ENCODE assay signal across 1 cellular context in the genomic region with DNA sequence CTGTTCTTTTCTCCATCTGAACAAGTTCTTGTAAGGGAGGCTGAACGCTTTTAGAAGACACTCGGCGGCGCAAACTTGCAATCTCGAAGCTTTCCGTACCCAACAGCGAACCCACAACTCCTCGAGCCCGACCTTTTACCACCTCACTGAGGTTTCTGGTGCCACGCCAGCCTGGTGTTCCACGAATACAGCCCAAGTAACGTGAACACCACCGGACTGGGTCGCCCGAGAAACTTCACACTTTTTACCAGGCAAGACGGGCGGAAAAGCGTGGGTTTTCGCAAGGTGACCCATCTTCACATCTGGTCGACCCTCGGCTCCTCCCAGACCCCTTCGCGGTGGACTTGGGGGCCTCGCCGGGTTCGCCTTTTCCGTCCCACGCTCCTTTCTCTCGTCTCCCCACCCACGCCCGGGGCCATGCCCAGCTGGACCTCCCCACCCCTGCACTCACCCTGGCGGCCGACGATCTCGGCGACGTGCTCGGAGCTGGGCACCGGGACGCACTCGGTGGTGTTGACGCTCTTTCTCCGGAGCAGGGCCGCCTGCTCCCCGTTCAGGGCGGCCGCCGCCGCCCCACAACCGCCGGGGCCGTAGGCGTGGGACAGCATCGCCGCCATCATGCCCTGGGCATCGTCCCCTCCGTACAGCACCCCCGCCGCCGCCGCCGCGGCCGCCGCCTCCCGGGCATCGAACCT.
A peak's percentile ranks its signal among the peaks of the same experiment; 100 is the strongest.
TF ChIP-seq lines count a peak whose summit lies in the region.

No MANE protein-coding gene starts in this region.

TF ChIP-seq in HEK293, 187 proteins besides CTCF, POLR2A, EP300 and RAD21 (continued from another document and continues in another):
- TF ChIP-seq KLF9 (tag by site-specific recombination; IDR thresholded peaks at IDR 0.05; ENCODE audit: low read depth) (peak; percentile 71), ZNF202 (tag by site-specific recombination; IDR thresholded peaks at IDR 0.05; ENCODE audit: borderline replicate concordance) (no peak), HOXA7 (CRISPR knock-in tag; IDR thresholded peaks at IDR 0.05; ENCODE audit: borderline replicate concordance) (no peak), ZNF24 (tag by site-specific recombination; IDR thresholded peaks at IDR 0.05) (no peak), ZNF214 (tag by site-specific recombination; IDR thresholded peaks at IDR 0.05; ENCODE audit: borderline replicate concordance) (no peak), KLF10 (tag by site-specific recombination; IDR thresholded peaks at IDR 0.05) (no peak), ZEB2 (tag by site-specific recombination; IDR thresholded peaks at IDR 0.05) (0 out of 2 replicates have a peak, but pooled peaks have one; percentile 10), SALL2 (tag by site-specific recombination; IDR thresholded peaks at IDR 0.05; ENCODE audit: borderline replicate concordance) (no peak), ZNF426 (tag by site-specific recombination; IDR thresholded peaks at IDR 0.05) (no peak), WT1 (tag by site-specific recombination; IDR thresholded peaks at IDR 0.05) (no peak), ZNF354C (tag by site-specific recombination; IDR thresholded peaks at IDR 0.05; ENCODE audit: borderline replicate concordance, low read depth) (no peak), YY1 (tag by site-specific recombination; IDR thresholded peaks at IDR 0.05) (peak; percentile 50; the same call in 1 of the 2 replicates), ZNF157 (tag by site-specific recombination; IDR thresholded peaks at IDR 0.05) (no peak), ZNF324 (tag by site-specific recombination; IDR thresholded peaks at IDR 0.05) (no peak), SETDB1 (IDR thresholded peaks at IDR 0.05; ENCODE audit: insufficient read length, low read length) (no peak), SP3 (tag by site-specific recombination; IDR thresholded peaks at IDR 0.05) (no peak), ZNF416 (tag by site-specific recombination; IDR thresholded peaks at IDR 0.05) (no peak), ZNF654 (tag by site-specific recombination; IDR thresholded peaks at IDR 0.05; ENCODE audit: low read depth) (no peak), ZNF146 (tag by site-specific recombination; IDR thresholded peaks at IDR 0.05) (no peak), YY2 (tag by site-specific recombination; IDR thresholded peaks at IDR 0.05) (peak; percentile 54; the same call in 1 of the 2 replicates), ZNF843 (tag by site-specific recombination; IDR thresholded peaks at IDR 0.05) (no peak), ZNF529 (tag by site-specific recombination; IDR thresholded peaks at IDR 0.05; ENCODE audit: insufficient replicate concordance) (no peak)
- TF ChIP-seq, protein P1, sequence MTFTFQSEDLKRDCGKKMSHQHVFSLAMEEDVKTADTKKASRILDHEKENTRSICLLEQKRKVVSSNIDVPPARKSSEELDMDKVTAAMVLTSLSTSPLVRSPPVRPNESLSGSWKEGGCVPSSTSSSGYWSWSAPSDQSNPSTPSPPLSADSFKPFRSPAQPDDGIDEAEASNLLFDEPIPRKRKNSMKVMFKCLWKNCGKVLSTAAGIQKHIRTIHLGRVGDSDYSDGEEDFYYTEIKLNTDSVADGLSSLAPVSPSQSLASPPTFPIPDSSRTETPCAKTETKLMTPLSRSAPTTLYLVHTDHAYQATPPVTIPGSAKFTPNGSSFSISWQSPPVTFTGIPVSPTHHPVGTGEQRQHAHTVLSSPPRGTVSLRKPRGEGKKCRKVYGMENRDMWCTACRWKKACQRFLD (tag by site-specific recombination; IDR thresholded peaks at IDR 0.05) = no peak
- TF ChIP-seq, protein P2, sequence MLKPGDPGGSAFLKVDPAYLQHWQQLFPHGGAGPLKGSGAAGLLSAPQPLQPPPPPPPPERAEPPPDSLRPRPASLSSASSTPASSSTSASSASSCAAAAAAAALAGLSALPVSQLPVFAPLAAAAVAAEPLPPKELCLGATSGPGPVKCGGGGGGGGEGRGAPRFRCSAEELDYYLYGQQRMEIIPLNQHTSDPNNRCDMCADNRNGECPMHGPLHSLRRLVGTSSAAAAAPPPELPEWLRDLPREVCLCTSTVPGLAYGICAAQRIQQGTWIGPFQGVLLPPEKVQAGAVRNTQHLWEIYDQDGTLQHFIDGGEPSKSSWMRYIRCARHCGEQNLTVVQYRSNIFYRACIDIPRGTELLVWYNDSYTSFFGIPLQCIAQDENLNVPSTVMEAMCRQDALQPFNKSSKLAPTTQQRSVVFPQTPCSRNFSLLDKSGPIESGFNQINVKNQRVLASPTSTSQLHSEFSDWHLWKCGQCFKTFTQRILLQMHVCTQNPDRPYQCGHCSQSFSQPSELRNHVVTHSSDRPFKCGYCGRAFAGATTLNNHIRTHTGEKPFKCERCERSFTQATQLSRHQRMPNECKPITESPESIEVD (tag by site-specific recombination; IDR thresholded peaks at IDR 0.05) = no peak
- TF ChIP-seq, protein P3, sequence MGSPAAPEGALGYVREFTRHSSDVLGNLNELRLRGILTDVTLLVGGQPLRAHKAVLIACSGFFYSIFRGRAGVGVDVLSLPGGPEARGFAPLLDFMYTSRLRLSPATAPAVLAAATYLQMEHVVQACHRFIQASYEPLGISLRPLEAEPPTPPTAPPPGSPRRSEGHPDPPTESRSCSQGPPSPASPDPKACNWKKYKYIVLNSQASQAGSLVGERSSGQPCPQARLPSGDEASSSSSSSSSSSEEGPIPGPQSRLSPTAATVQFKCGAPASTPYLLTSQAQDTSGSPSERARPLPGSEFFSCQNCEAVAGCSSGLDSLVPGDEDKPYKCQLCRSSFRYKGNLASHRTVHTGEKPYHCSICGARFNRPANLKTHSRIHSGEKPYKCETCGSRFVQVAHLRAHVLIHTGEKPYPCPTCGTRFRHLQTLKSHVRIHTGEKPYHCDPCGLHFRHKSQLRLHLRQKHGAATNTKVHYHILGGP (tag by site-specific recombination; IDR thresholded peaks at IDR 0.05) = no peak
- TF ChIP-seq, protein P4, sequence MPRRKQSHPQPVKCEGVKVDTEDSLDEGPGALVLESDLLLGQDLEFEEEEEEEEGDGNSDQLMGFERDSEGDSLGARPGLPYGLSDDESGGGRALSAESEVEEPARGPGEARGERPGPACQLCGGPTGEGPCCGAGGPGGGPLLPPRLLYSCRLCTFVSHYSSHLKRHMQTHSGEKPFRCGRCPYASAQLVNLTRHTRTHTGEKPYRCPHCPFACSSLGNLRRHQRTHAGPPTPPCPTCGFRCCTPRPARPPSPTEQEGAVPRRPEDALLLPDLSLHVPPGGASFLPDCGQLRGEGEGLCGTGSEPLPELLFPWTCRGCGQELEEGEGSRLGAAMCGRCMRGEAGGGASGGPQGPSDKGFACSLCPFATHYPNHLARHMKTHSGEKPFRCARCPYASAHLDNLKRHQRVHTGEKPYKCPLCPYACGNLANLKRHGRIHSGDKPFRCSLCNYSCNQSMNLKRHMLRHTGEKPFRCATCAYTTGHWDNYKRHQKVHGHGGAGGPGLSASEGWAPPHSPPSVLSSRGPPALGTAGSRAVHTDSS (tag by site-specific recombination; IDR thresholded peaks at IDR 0.05) = no peak
- TF ChIP-seq, protein P5, sequence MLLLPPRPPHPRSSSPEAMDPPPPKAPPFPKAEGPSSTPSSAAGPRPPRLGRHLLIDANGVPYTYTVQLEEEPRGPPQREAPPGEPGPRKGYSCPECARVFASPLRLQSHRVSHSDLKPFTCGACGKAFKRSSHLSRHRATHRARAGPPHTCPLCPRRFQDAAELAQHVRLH (tag by site-specific recombination; IDR thresholded peaks at IDR 0.05) = no peak
- TF ChIP-seq, protein P6, sequence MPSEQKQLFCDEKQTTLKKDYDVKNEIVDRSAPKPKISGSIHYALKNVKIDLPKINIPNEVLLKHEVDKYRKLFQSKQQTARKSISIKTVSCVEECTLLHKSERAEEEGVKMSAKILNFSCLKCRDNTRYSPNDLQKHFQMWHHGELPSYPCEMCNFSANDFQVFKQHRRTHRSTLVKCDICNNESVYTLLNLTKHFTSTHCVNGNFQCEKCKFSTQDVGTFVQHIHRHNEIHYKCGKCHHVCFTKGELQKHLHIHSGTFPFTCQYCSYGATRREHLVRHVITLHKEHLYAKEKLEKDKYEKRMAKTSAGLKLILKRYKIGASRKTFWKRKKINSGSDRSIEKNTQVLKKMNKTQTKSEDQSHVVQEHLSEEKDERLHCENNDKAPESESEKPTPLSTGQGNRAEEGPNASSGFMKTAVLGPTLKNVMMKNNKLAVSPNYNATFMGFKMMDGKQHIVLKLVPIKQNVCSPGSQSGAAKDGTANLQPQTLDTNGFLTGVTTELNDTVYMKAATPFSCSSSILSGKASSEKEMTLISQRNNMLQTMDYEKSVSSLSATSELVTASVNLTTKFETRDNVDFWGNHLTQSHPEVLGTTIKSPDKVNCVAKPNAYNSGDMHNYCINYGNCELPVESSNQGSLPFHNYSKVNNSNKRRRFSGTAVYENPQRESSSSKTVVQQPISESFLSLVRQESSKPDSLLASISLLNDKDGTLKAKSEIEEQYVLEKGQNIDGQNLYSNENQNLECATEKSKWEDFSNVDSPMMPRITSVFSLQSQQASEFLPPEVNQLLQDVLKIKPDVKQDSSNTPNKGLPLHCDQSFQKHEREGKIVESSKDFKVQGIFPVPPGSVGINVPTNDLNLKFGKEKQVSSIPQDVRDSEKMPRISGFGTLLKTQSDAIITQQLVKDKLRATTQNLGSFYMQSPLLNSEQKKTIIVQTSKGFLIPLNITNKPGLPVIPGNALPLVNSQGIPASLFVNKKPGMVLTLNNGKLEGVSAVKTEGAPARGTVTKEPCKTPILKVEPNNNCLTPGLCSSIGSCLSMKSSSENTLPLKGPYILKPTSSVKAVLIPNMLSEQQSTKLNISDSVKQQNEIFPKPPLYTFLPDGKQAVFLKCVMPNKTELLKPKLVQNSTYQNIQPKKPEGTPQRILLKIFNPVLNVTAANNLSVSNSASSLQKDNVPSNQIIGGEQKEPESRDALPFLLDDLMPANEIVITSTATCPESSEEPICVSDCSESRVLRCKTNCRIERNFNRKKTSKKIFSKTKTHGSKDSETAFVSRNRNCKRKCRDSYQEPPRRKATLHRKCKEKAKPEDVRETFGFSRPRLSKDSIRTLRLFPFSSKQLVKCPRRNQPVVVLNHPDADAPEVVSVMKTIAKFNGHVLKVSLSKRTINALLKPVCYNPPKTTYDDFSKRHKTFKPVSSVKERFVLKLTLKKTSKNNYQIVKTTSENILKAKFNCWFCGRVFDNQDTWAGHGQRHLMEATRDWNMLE (tag by site-specific recombination; conservative IDR thresholded peaks at IDR 0.05; ENCODE audit: low read depth) = no peak
- TF ChIP-seq, protein P7, sequence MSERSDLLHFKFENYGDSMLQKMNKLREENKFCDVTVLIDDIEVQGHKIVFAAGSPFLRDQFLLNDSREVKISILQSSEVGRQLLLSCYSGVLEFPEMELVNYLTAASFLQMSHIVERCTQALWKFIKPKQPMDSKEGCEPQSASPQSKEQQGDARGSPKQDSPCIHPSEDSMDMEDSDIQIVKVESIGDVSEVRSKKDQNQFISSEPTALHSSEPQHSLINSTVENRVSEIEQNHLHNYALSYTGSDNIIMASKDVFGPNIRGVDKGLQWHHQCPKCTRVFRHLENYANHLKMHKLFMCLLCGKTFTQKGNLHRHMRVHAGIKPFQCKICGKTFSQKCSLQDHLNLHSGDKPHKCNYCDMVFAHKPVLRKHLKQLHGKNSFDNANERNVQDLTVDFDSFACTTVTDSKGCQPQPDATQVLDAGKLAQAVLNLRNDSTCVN (tag by site-specific recombination; optimal IDR thresholded peaks at IDR 0.05) = peak; percentile 33
- TF ChIP-seq, protein P8, sequence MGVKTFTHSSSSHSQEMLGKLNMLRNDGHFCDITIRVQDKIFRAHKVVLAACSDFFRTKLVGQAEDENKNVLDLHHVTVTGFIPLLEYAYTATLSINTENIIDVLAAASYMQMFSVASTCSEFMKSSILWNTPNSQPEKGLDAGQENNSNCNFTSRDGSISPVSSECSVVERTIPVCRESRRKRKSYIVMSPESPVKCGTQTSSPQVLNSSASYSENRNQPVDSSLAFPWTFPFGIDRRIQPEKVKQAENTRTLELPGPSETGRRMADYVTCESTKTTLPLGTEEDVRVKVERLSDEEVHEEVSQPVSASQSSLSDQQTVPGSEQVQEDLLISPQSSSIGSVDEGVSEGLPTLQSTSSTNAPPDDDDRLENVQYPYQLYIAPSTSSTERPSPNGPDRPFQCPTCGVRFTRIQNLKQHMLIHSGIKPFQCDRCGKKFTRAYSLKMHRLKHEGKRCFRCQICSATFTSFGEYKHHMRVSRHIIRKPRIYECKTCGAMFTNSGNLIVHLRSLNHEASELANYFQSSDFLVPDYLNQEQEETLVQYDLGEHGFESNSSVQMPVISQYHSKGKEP (tag by site-specific recombination; IDR thresholded peaks at IDR 0.05) = no peak
- TF ChIP-seq, protein P9, sequence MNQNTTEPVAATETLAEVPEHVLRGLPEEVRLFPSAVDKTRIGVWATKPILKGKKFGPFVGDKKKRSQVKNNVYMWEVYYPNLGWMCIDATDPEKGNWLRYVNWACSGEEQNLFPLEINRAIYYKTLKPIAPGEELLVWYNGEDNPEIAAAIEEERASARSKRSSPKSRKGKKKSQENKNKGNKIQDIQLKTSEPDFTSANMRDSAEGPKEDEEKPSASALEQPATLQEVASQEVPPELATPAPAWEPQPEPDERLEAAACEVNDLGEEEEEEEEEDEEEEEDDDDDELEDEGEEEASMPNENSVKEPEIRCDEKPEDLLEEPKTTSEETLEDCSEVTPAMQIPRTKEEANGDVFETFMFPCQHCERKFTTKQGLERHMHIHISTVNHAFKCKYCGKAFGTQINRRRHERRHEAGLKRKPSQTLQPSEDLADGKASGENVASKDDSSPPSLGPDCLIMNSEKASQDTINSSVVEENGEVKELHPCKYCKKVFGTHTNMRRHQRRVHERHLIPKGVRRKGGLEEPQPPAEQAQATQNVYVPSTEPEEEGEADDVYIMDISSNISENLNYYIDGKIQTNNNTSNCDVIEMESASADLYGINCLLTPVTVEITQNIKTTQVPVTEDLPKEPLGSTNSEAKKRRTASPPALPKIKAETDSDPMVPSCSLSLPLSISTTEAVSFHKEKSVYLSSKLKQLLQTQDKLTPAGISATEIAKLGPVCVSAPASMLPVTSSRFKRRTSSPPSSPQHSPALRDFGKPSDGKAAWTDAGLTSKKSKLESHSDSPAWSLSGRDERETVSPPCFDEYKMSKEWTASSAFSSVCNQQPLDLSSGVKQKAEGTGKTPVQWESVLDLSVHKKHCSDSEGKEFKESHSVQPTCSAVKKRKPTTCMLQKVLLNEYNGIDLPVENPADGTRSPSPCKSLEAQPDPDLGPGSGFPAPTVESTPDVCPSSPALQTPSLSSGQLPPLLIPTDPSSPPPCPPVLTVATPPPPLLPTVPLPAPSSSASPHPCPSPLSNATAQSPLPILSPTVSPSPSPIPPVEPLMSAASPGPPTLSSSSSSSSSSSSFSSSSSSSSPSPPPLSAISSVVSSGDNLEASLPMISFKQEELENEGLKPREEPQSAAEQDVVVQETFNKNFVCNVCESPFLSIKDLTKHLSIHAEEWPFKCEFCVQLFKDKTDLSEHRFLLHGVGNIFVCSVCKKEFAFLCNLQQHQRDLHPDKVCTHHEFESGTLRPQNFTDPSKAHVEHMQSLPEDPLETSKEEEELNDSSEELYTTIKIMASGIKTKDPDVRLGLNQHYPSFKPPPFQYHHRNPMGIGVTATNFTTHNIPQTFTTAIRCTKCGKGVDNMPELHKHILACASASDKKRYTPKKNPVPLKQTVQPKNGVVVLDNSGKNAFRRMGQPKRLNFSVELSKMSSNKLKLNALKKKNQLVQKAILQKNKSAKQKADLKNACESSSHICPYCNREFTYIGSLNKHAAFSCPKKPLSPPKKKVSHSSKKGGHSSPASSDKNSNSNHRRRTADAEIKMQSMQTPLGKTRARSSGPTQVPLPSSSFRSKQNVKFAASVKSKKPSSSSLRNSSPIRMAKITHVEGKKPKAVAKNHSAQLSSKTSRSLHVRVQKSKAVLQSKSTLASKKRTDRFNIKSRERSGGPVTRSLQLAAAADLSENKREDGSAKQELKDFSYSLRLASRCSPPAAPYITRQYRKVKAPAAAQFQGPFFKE (tag by site-specific recombination; IDR thresholded peaks at IDR 0.05; ENCODE audit: borderline replicate concordance) = no peak
